10 cellular contexts compared by ENCODE assay signal in genomic region chr15:48647963-48648362, GRCh38. TPM values are rescaled to one million over a fixed set of nuclear protein-coding genes. Genes with fewer than 3 reads are reported as not detected.
A peak's percentile ranks its signal among the peaks of the same experiment; 100 is the strongest.
DNase-seq lines count a peak whose midpoint lies in the region; ATAC-seq and TF ChIP-seq lines count a peak whose summit lies in the region.
"Had no signal": no experiment of that assay in that cellular context is flagged by ENCODE, and none has a peak within 500 bp of the region (broad histone marks: within the 10 kb centered on the region; RNA-seq: fewer than 3 reads in every experiment).

No MANE protein-coding gene starts in this region.

- no peaks in the 10 kb centered on the region for H3K36me3 ChIP-seq in mesendoderm (ENCODE audit: control insufficient read depth, insufficient read depth, low read length)
- H3K36me3 ChIP-seq in spleen, result no peaks in the 10 kb centered on the region

- H4K5ac ChIP-seq in mesendoderm (ENCODE audit: low read length), result no peak overlapping the region

- no peak overlapping the region for H3K4me3 ChIP-seq in coronary artery
- H3K4me3 ChIP-seq in mesendoderm (ENCODE audit: low read length), result no peak overlapping the region
- no peak overlapping the region for H3K4me3 ChIP-seq in spleen

- H2BK120ac ChIP-seq in mesendoderm (ENCODE audit: low read depth, low read length), result no peak overlapping the region

- ATAC-seq in HG02588 (IDR thresholded peaks at IDR 0.05; ENCODE audit: unreplicated experiment) (no peak), GM21360 (IDR thresholded peaks at IDR 0.05; ENCODE audit: unreplicated experiment) (no peak)

- POLR2A ChIA-PET in HEK293T (lab: Yijun Ruan, JAX), result no interaction called here

- H3K79me2 ChIP-seq in mesendoderm (ENCODE audit: control insufficient read depth, insufficient read depth, low read length), result no peaks in the 10 kb centered on the region

- H3K79me1 ChIP-seq in mesendoderm (ENCODE audit: low read length), result no peaks in the 10 kb centered on the region

- H3K4ac ChIP-seq in mesendoderm (ENCODE audit: low read depth, low read length), result no peak overlapping the region

- no peak overlapping the region for H2AK5ac ChIP-seq in mesendoderm (ENCODE audit: low read length)

- no peak overlapping the region for H2BK15ac ChIP-seq in mesendoderm (replicated peaks; ENCODE audit: low read depth)

- H3K56ac ChIP-seq in mesendoderm (ENCODE audit: low read length), result no peak overlapping the region

- no peak overlapping the region for H4K8ac ChIP-seq in mesendoderm (ENCODE audit: low read depth, low read length)

- CTCF ChIA-PET in HEK293T (lab: Yijun Ruan, JAX), result no interaction called here

- peaks cover 4% of the 10 kb centered on the region for H3K4me1 ChIP-seq in mesendoderm (ENCODE audit: control insufficient read depth, low read depth, low read length)
- H3K4me1 ChIP-seq in spleen, result peaks cover 0 to 31% (median 23%) of the 10 kb centered on the region in 6 donors

- H3K9me3 ChIP-seq in spleen, result no peaks in the 10 kb centered on the region

- TF ChIP-seq POLR2A in spleen (IDR thresholded peaks at IDR 0.05), result no peak

- H3K27ac ChIP-seq in coronary artery (peak overlapping the region in 1 of 2 donors; percentile 35), mesendoderm (ENCODE audit: low read depth, low read length) (no peak overlapping the region), spleen (no peak overlapping the region)

- H3K18ac ChIP-seq in mesendoderm (ENCODE audit: low read length), result no peak overlapping the region

- DNase-seq in Ammon's horn (ENCODE audit: low spot score), result peak; percentile 63
- peak; percentile 14 for DNase-seq in HEK293T (ENCODE audit: extremely low spot score)
- DNase-seq in coronary artery (ENCODE audit: low spot score), result no peak
- peak; percentile 45 for DNase-seq in mesendoderm
- no peak for DNase-seq in GM13976 (ENCODE audit: low spot score)
- DNase-seq in spleen, result no peak
- DNase-seq: activated naive CD8-positive, alpha-beta T cell treated with anti-CD3 and anti-CD28 coated beads, Interleukin-2, amount 10 ng/mL, durations not matched to agents 7 days and 5 days; occipital lobe had no signal

- H3K23ac ChIP-seq in mesendoderm (ENCODE audit: low read length), result no peak overlapping the region

- TF ChIP-seq CTCF in coronary artery (IDR thresholded peaks at IDR 0.05), result peak; percentile 37
- TF ChIP-seq CTCF in GM13976 (IDR thresholded peaks at IDR 0.05; ENCODE audit: borderline replicate concordance, control extremely low read depth, extremely low read depth, insufficient read depth, missing control alignments), result no peak
- TF ChIP-seq CTCF in spleen (IDR thresholded peaks at IDR 0.05 in 8 of 11, conservative IDR thresholded peaks at IDR 0.05 in 3 of 11), result peak in 1 of 11 experiments; percentile 7

- no peak overlapping the region for H3K9ac ChIP-seq in mesendoderm (ENCODE audit: low read length)

- in situ Hi-C loops in GM13976 (cut with MboI; ENCODE audit: low sequenced_read_pairs, unreplicated experiment), result loop anchor here (25.0 kb wide), 1 partner anchor 286 kb away; no protein-coding TSS in a partner anchor

- H2BK5ac ChIP-seq in mesendoderm (ENCODE audit: low read length), result no peak overlapping the region

- no peak overlapping the region for H3K4me2 ChIP-seq in mesendoderm (ENCODE audit: low read length)

- H3K27me3 ChIP-seq in mesendoderm (ENCODE audit: insufficient read depth, low read length, poor library complexity), result peaks cover 11% of the 10 kb centered on the region
- peaks cover 0 to 34% (median 25%) of the 10 kb centered on the region in 7 donors for H3K27me3 ChIP-seq in spleen (replicated peaks in 1 of 7)

- intact Hi-C loops in spleen (cut with DNase I; ENCODE audit: low total_unique reads), result no loop called here

TF ChIP-seq in HEK293T, 16 proteins besides CTCF, POLR2A, EP300 and RAD21:
- no peak for TF ChIP-seq FOXA1 (IDR thresholded peaks at IDR 0.05)

RNA-seq across cellular contexts. Expression of gene FBN1, which starts 2.5 kb away (rescaled TPM):
- 1.1 TPM for polyA plus RNA-seq in mesendoderm (2013, experiment 1 of 2)
- polyA plus RNA-seq in mesendoderm (2013, experiment 2 of 2), result 0.98 TPM
- total RNA-seq in spleen, result 100 to 1,000 TPM in 2 of 7 donors, 10 to 100 TPM in 5; 27.2 to 139 (median 58.1) TPM
- polyA plus RNA-seq in spleen, result 1 to 10 TPM; 3.2 to 6.7 (median 5.0) TPM

Comparison
In these comparisons a context has a peak if more than half of its experiments do, and no peak if none do; other contexts are left out.
1. DNase-seq: peak in Ammon's horn (single experiment), HEK293T (single experiment) and mesendoderm (single experiment); none in coronary artery (single experiment), GM13976 (single experiment) and spleen (single experiment).